13 cellular contexts compared by ENCODE assay signal in the genomic region with DNA sequence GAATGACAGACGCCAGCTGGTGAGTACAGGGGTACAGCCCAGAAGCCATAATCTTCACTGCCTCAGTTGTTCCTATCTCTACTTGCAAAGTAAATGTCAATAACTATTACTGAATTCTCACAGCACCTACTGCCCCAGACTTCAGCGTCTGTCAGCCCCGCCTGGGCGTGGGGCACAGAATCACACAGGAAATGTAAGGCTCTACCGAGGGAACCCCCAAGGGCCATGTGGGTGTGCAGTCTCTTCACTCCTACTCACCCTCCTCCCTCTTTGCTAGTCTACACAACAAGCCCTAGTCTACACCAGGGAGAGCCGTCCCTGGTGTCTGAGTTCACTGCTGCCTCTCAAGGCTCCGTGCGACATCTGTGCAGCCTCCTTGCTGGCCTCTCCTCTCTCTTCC.
"Had no signal": no experiment of that assay in that cellular context is flagged by ENCODE, and none has a peak within 500 bp of the region (broad histone marks: within the 10 kb centered on the region; RNA-seq: fewer than 3 reads in every experiment).

No MANE protein-coding gene starts in this region.

- H3K27ac Mint-ChIP-seq: activated CD4-positive, alpha-beta T cell treated with anti-CD3 and anti-CD28 coated beads for 36 hours; stimulated activated naive B cell treated with anti-CD40 and anti-IgM and Interleukin-4, amounts not matched to agents 10 μg/mL and 1 μg/mL and 100 μg/mL, for 72 hours; type B pancreatic cell had no signal

- H3K4me3 ChIP-seq: esophagus squamous epithelium, ovary, suprapubic skin had no signal

- H3K4me1 ChIP-seq: foreskin keratinocyte had no signal

- H3K9me3 ChIP-seq: esophagus squamous epithelium, ovary, suprapubic skin had no signal

- H3K36me3 Mint-ChIP-seq: stimulated activated naive B cell treated with anti-CD40 and anti-IgM and Interleukin-4, amounts not matched to agents 10 μg/mL and 1 μg/mL and 100 μg/mL, for 72 hours; type B pancreatic cell had no signal

- H3K4me3 Mint-ChIP-seq: activated CD4-positive, alpha-beta T cell treated with anti-CD3 and anti-CD28 coated beads for 36 hours; stimulated activated naive B cell treated with anti-CD40 and anti-IgM and Interleukin-4, amounts not matched to agents 10 μg/mL and 1 μg/mL and 100 μg/mL, for 72 hours; type B pancreatic cell had no signal

- H3K36me3 ChIP-seq: esophagus squamous epithelium, ovary, suprapubic skin had no signal

- ATAC-seq: activated CD4-positive, alpha-beta T cell treated with anti-CD3 and anti-CD28 coated beads for 36 hours; foreskin keratinocyte; left lobe of liver; stimulated activated naive B cell treated with anti-CD40 and anti-IgM and Interleukin-4, amounts not matched to agents 10 μg/mL and 1 μg/mL and 100 μg/mL, for 72 hours had no signal

- DNase-seq: activated CD4-positive, alpha-beta T cell treated with anti-CD3 and anti-CD28 coated beads for 36 hours; activated effector memory CD4-positive, alpha-beta T cell treated with Interleukin-2 at 50 U/mL for 16 hours; esophagus squamous epithelium; foreskin keratinocyte; head of caudate nucleus; mammary epithelial cell; ovary; stimulated activated CD4-positive, alpha-beta T cell treated with anti-CD3 and anti-CD28 coated beads, Interleukin-4, amount 100 ng/mL, for 24 hours; stimulated activated naive B cell treated with anti-CD40 and anti-IgM and Interleukin-4, amounts not matched to agents 10 μg/mL and 1 μg/mL and 100 μg/mL, for 72 hours had no signal

- H3K27ac ChIP-seq: esophagus squamous epithelium, foreskin keratinocyte, ovary, suprapubic skin, VCaP had no signal

- H3K9me3 Mint-ChIP-seq: stimulated activated naive B cell treated with anti-CD40 and anti-IgM and Interleukin-4, amounts not matched to agents 10 μg/mL and 1 μg/mL and 100 μg/mL, for 72 hours; type B pancreatic cell had no signal
